In the genomic region with DNA sequence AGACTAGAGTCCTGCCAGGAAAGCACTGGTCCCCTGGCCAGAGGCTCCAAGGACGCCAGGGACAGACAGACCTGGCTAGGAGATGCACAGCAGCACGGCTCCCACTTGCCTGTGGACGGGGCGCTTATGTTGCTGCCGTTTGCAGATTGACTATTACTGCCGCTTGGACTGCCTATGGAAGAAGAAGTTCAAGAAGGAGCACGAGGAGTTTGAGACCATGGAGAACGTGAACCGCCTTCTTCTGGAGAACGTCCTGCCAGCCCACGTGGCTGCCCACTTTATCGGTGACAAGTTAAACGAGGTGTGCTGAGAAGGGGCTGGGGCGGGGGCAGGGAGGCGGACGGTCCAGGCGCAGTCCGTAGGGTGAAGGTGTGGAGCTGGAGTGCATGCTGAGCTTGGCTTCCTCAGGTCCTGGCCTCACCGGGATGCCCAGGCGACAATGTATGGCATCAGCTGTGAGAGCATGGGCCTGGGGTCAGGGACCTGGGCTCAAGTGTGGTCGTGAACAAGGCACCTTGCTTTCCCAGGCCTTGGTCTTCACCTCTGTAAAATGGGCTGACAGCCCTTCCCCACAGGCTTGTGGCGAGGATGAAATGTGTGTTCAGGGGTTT, we compare ENCODE assay signal across 15 cellular contexts. TPM values are rescaled to one million over a fixed set of nuclear protein-coding genes. Genes with fewer than 3 reads are reported as not detected.
DNase-seq lines count a peak whose midpoint lies in the region; ATAC-seq lines count a peak whose summit lies in the region.
"Had no signal": no experiment of that assay in that cellular context is flagged by ENCODE, and none has a peak within 500 bp of the region (broad histone marks: within the 10 kb centered on the region; RNA-seq: fewer than 3 reads in every experiment).

No MANE protein-coding gene starts in this region.

- H3K9me3 ChIP-seq in T-helper 17 cell (ENCODE audit: control insufficient read depth, low read length, poor library complexity, severe bottlenecking), result no peaks in the 10 kb centered on the region
- H3K9me3 ChIP-seq: gastrocnemius medialis, neutrophil, vagina had no signal

- H3K36me3 Mint-ChIP-seq in T-helper 17 cell (ENCODE audit: low read depth), result no peaks in the 10 kb centered on the region
- H3K36me3 Mint-ChIP-seq in stimulated activated naive CD8-positive, alpha-beta T cell treated with anti-CD3 and anti-CD28 coated beads, Interleukin-15, Interleukin-2, amounts not matched to agents 100 ng/mL and 50 ng/mL, for 24 hours (ENCODE audit: low read depth), result peaks cover 51% of the 10 kb centered on the region

- no peaks in the 10 kb centered on the region for H3K9me3 Mint-ChIP-seq in stimulated activated naive CD8-positive, alpha-beta T cell treated with anti-CD3 and anti-CD28 coated beads, Interleukin-15, Interleukin-2, amounts not matched to agents 100 ng/mL and 50 ng/mL, for 24 hours

- no peak for ATAC-seq in T-helper 17 cell
- no peak for ATAC-seq in HG02763 (IDR thresholded peaks at IDR 0.05; ENCODE audit: unreplicated experiment)
- ATAC-seq: gastrocnemius medialis had no signal

- DNase-seq in activated gamma-delta T cell treated with Interleukin-2 at 50 U/mL for 16 hours (peak; percentile 3), activated gamma-delta T cell (lab: John Stamatoyannopoulos, UW) (no peak), T-helper 17 cell (no peak), iPS-NIHi11 (ENCODE audit: low spot score) (peak; percentile 15), Kasumi-1 (lab: John Stamatoyannopoulos, UW) (no peak), GM19240 (ENCODE audit: insufficient read length, low spot score) (no peak)
- DNase-seq: activated CD4-positive, alpha-beta T cell treated with anti-CD3 and anti-CD28 coated beads, Interleukin-2, amount 50 U/mL, for 4 hours; effector memory CD4-positive, alpha-beta T cell; gastrocnemius medialis; NCI-H2107; stimulated activated CD4-positive, alpha-beta T cell treated with anti-CD3 and anti-CD28 coated beads, Interleukin-12 subunit alpha, Interleukin-12 subunit beta, amount 100 ng/mL, for 4 hours had no signal

- H3K27ac Mint-ChIP-seq in T-helper 17 cell, result peak overlapping the region; percentile 9
- peak overlapping the region; percentile 45 for H3K27ac Mint-ChIP-seq in stimulated activated naive CD8-positive, alpha-beta T cell treated with anti-CD3 and anti-CD28 coated beads, Interleukin-15, Interleukin-2, amounts not matched to agents 100 ng/mL and 50 ng/mL, for 24 hours

- peaks cover 27% of the 10 kb centered on the region for H3K4me1 Mint-ChIP-seq in T-helper 17 cell
- peaks cover 14% of the 10 kb centered on the region for H3K4me1 Mint-ChIP-seq in stimulated activated naive CD8-positive, alpha-beta T cell treated with anti-CD3 and anti-CD28 coated beads, Interleukin-15, Interleukin-2, amounts not matched to agents 100 ng/mL and 50 ng/mL, for 24 hours (ENCODE audit: low read depth)

- H3K4me3 Mint-ChIP-seq in T-helper 17 cell, result no peak overlapping the region
- no peak overlapping the region for H3K4me3 Mint-ChIP-seq in stimulated activated naive CD8-positive, alpha-beta T cell treated with anti-CD3 and anti-CD28 coated beads, Interleukin-15, Interleukin-2, amounts not matched to agents 100 ng/mL and 50 ng/mL, for 24 hours

- H3K27me3 Mint-ChIP-seq in T-helper 17 cell, result no peaks in the 10 kb centered on the region
- H3K27me3 Mint-ChIP-seq in stimulated activated naive CD8-positive, alpha-beta T cell treated with anti-CD3 and anti-CD28 coated beads, Interleukin-15, Interleukin-2, amounts not matched to agents 100 ng/mL and 50 ng/mL, for 24 hours, result no peaks in the 10 kb centered on the region

RNA-seq across cellular contexts. Expression of a gene that starts 45.6 kb away (rescaled TPM):
- total RNA-seq in T-helper 17 cell, result 100 to 1,000 TPM; 187 to 203 TPM

RNA-seq across cellular contexts. Expression of a gene that starts 56.8 kb away (rescaled TPM):
- 10 to 100 TPM; 74.2 to 83.4 TPM for total RNA-seq in T-helper 17 cell

Comparison
In these comparisons a context has a peak if more than half of its experiments do, and no peak if none do; other contexts are left out.
1. DNase-seq: peak in activated gamma-delta T cell treated with Interleukin-2 at 50 U/mL for 16 hours (single experiment) and iPS-NIHi11 (single experiment); none in activated gamma-delta T cell (single experiment), T-helper 17 cell (0 of 3), Kasumi-1 (0 of 2) and GM19240 (single experiment).